8 cellular contexts compared by ENCODE assay signal in genomic region chr2:108594132-108594981, GRCh38.
A peak's percentile ranks its signal among the peaks of the same experiment; 100 is the strongest.
DNase-seq lines count a peak whose midpoint lies in the region; ATAC-seq and TF ChIP-seq lines count a peak whose summit lies in the region.

No MANE protein-coding gene starts in this region.

- H2BK12ac ChIP-seq in mesenchymal stem cell (ENCODE audit: low read length in 2 of 2), result peak overlapping the region in 1 of 2 experiments; percentile 94

- H3K27ac ChIP-seq in breast epithelium, result peak overlapping the region; percentile 74 to 88
- H3K27ac ChIP-seq in mesenchymal stem cell (ENCODE audit: low read length, poor library complexity, severe bottlenecking), result peak overlapping the region; percentile 100
- peak overlapping the region; percentile 75 for H3K27ac ChIP-seq in upper lobe of right lung

- H3K9me3 ChIP-seq in breast epithelium, result no peaks in the 10 kb centered on the region
- no peaks in the 10 kb centered on the region for H3K9me3 ChIP-seq in mesenchymal stem cell (ENCODE audit: control insufficient read depth, low read length)
- H3K9me3 ChIP-seq in upper lobe of right lung, result no peaks in the 10 kb centered on the region

- H3K4ac ChIP-seq in mesenchymal stem cell (ENCODE audit: low read depth in 1 of 2, low read length in 2 of 2), result peak overlapping the region; percentile 7 to 79

- peak overlapping the region in 1 of 2 experiments; percentile 7 for H3K18ac ChIP-seq in mesenchymal stem cell (ENCODE audit: low read depth in 1 of 2, low read length in 2 of 2)

- TF ChIP-seq POLR2A in NB4 (IDR thresholded peaks at IDR 0.05; ENCODE audit: extremely low read depth, insufficient read length) (no peak), breast epithelium (IDR thresholded peaks at IDR 0.05) (no peak)

- H3K4me2 ChIP-seq in mesenchymal stem cell (ENCODE audit: low read length, poor library complexity, severe bottlenecking), result peak overlapping the region; percentile 2

- H3K9ac ChIP-seq in mesenchymal stem cell (ENCODE audit: low read length), result peak overlapping the region; percentile 86

- H3K36me3 ChIP-seq in breast epithelium (no peaks in the 10 kb centered on the region), mesenchymal stem cell (ENCODE audit: control insufficient read depth in 1 of 2, insufficient read depth in 2 of 2, low read depth in 1 of 2, low read length in 2 of 2) (no peaks in the 10 kb centered on the region), upper lobe of right lung (no peaks in the 10 kb centered on the region)

- TF ChIP-seq CTCF in NB4 (IDR thresholded peaks at IDR 0.05; ENCODE audit: low read depth, low read length) (no peak), breast epithelium (IDR thresholded peaks at IDR 0.05) (no peak), upper lobe of right lung (IDR thresholded peaks at IDR 0.05) (no peak)

- peak overlapping the region; percentile 29 for H3K4me3 ChIP-seq in NB4 (ENCODE audit: low read depth, low read length)
- H3K4me3 ChIP-seq in breast epithelium, result no peak overlapping the region
- H3K4me3 ChIP-seq in mesenchymal stem cell (ENCODE audit: insufficient read depth in 1 of 2, low read depth in 1 of 2, low read length in 2 of 2), result peak overlapping the region in 1 of 2 experiments; percentile 25
- no peak overlapping the region for H3K4me3 ChIP-seq in upper lobe of right lung

- intact Hi-C loops in breast epithelium (cut with DNase I; ENCODE audit: low total_unique reads) (no loop called here), upper lobe of right lung (cut with DNase I) (no loop called here)

- H4K91ac ChIP-seq in mesenchymal stem cell (ENCODE audit: low read length), result no peak overlapping the region

- peak overlapping the region; percentile 90 for H2AK5ac ChIP-seq in mesenchymal stem cell (ENCODE audit: low read length, severe bottlenecking)

- no peak overlapping the region for H2BK120ac ChIP-seq in mesenchymal stem cell (ENCODE audit: low read depth, low read length)

- H3K4me1 ChIP-seq in breast epithelium, result no peaks in the 10 kb centered on the region
- H3K4me1 ChIP-seq in mesenchymal stem cell (ENCODE audit: control insufficient read depth, insufficient read depth, low read depth, low read length), result peaks cover 6% of the 10 kb centered on the region
- H3K4me1 ChIP-seq in upper lobe of right lung, result peaks cover 37% of the 10 kb centered on the region

- H4K8ac ChIP-seq in mesenchymal stem cell (ENCODE audit: low read length), result peak overlapping the region; percentile 33

- DNase-seq in NB4 (ENCODE audit: low read depth), result peak; percentile 90
- no peak for DNase-seq in breast epithelium (ENCODE audit: low spot score in 2 of 2)
- peak; percentile 92 for DNase-seq in mesenchymal stem cell
- no peak for DNase-seq in upper lobe of right lung
- no peak for DNase-seq in NCI-H1436 (lab: John Stamatoyannopoulos, UW)
- DNase-seq in DMS 273 treated with DMSO at 0.1 percent for 48 hours (lab: John Stamatoyannopoulos, UW), result no peak

- 9% methylated on average over 7 of the region's 7 CpGs for WGBS in mesenchymal stem cell

- no peaks in the 10 kb centered on the region for H3K79me1 ChIP-seq in mesenchymal stem cell (replicated peaks; ENCODE audit: low read length, poor library complexity, severe bottlenecking)

- peak overlapping the region; percentile 98 for H2BK5ac ChIP-seq in mesenchymal stem cell (ENCODE audit: low read depth, low read length, poor library complexity, severe bottlenecking)

- H3K27me3 ChIP-seq in breast epithelium (no peaks in the 10 kb centered on the region), mesenchymal stem cell (ENCODE audit: control insufficient read depth in 1 of 2, insufficient read depth in 1 of 2, low read length in 2 of 2) (no peaks in the 10 kb centered on the region), upper lobe of right lung (no peaks in the 10 kb centered on the region)

- H3K23ac ChIP-seq in mesenchymal stem cell (ENCODE audit: low read length in 2 of 2), result no peak overlapping the region

- H3K14ac ChIP-seq in mesenchymal stem cell (ENCODE audit: low read length in 2 of 2), result no peak overlapping the region

- ATAC-seq in GM18511 (IDR thresholded peaks at IDR 0.05; ENCODE audit: unreplicated experiment), result peak; percentile 89
- ATAC-seq in HG02610 (IDR thresholded peaks at IDR 0.05; ENCODE audit: unreplicated experiment), result peak; percentile 88
- peak; percentile 81 for ATAC-seq in upper lobe of right lung

- no peak overlapping the region for H2AFZ ChIP-seq in mesenchymal stem cell (ENCODE audit: low read depth, low read length)

- H2BK15ac ChIP-seq in mesenchymal stem cell (ENCODE audit: low read depth, poor library complexity, severe bottlenecking), result no peak overlapping the region

Comparison
In these comparisons a context has a peak if more than half of its experiments do, and no peak if none do; other contexts are left out.
1. DNase-seq: peak in NB4 (single experiment) and mesenchymal stem cell (single experiment); none in breast epithelium (0 of 2), upper lobe of right lung (single experiment), NCI-H1436 (single experiment) and DMS 273 treated with DMSO at 0.1 percent for 48 hours (single experiment).
2. Peak in every context shown above with its lines, with median percentiles within 50 percentile points of each other: ATAC-seq and H3K27ac ChIP-seq.